ENCODE assay signal across 1 cellular context in the genomic region with DNA sequence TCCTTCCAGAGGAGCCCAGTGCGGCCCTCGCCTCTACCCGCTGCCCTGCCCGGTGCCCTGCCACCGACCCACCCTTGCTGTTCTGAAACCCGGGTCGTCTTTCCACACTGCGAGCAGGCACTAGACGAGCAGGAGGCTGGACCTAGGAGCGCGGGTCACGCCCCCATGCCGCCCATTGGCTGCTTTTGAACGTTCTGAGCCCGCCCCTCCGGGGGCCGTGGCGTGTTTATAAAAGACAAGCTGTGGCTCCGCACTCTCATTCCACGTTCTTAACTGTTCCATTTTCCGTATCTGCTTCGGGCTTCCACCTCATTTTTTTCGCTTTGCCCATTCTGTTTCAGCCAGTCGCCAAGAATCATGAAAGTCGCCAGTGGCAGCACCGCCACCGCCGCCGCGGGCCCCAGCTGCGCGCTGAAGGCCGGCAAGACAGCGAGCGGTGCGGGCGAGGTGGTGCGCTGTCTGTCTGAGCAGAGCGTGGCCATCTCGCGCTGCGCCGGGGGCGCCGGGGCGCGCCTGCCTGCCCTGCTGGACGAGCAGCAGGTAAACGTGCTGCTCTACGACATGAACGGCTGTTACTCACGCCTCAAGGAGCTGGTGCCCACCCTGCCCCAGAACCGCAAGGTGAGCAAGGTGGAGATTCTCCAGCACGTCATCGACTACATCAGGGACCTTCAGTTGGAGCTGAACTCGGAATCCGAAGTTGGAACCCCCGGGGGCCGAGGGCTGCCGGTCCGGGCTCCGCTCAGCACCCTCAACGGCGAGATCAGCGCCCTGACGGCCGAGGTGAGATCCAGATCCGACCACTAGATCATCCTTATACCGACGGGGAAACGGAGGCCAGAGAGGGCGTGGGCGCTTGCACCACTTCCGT.
TF ChIP-seq lines count a peak whose summit lies in the region.

A gene with protein sequence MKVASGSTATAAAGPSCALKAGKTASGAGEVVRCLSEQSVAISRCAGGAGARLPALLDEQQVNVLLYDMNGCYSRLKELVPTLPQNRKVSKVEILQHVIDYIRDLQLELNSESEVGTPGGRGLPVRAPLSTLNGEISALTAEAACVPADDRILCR (plus strand): TSS at position 259 of the 871 bp plus-strand sequence. CDS start 99 bp downstream, at position 358.

TF ChIP-seq in K562, 482 proteins besides CTCF, POLR2A, EP300 and RAD21 (continued from another document and continues in another):
- TF ChIP-seq MXI1 (IDR thresholded peaks at IDR 0.05; ENCODE audit: low read depth, low read length) (peak; percentile 80), DACH1 (IDR thresholded peaks at IDR 0.05; ENCODE audit: partially characterized antibody) (no peak), PCBP2 (IDR thresholded peaks at IDR 0.05; ENCODE audit: low read depth, low read length, poor library complexity, severe bottlenecking) (no peak), ZEB2 (IDR thresholded peaks at IDR 0.05) (peak; percentile 46; the same call in 1 of the 2 replicates), XRCC4 (IDR thresholded peaks at IDR 0.05; ENCODE audit: extremely low read depth, insufficient read depth, insufficient read length) (no peak), RBM14 (IDR thresholded peaks at IDR 0.05; ENCODE audit: borderline replicate concordance, insufficient read depth, low read depth, low read length) (no peak), NBN (IDR thresholded peaks at IDR 0.05; ENCODE audit: low read depth) (peak; percentile 43), POLR2G (IDR thresholded peaks at IDR 0.05; ENCODE audit: low read depth, low read length) (peak; percentile 99), CHD1 (IDR thresholded peaks at IDR 0.05; ENCODE audit: low read length) (peak; percentile 79), HNRNPH1 (optimal IDR thresholded peaks at IDR 0.05; ENCODE audit: low read depth, low read length) (no peak), TGIF2 (CRISPR knock-in tag; IDR thresholded peaks at IDR 0.05) (peak; percentile 50; the same call in 1 of the 2 replicates), CXXC5 (CRISPR knock-in tag; IDR thresholded peaks at IDR 0.05) (peak; percentile 79), ZNF609 (CRISPR knock-in tag; IDR thresholded peaks at IDR 0.05; ENCODE audit: borderline replicate concordance) (peak; percentile 92), IFI16 (CRISPR knock-in tag; IDR thresholded peaks at IDR 0.05) (no peak), RBM39 (optimal IDR thresholded peaks at IDR 0.05; ENCODE audit: low read depth, low read length) (peak; percentile 32), ZNF431 (CRISPR knock-in tag; IDR thresholded peaks at IDR 0.05) (no peak), ETV6 (IDR thresholded peaks at IDR 0.05; ENCODE audit: borderline replicate concordance in 1 of 2, low read depth in 2 of 2, low read length in 1 of 2) (no peak), ETV6 (CRISPR knock-in tag; IDR thresholded peaks at IDR 0.05; ENCODE audit: borderline replicate concordance) (peak; percentile 25; the same call in 1 of the 2 replicates), RBBP5 (IDR thresholded peaks at IDR 0.05; ENCODE audit: borderline replicate concordance, insufficient read depth, low read length, poor library complexity, severe bottlenecking) (peak; percentile 89), PCBP1 (IDR thresholded peaks at IDR 0.05; ENCODE audit: low read depth, low read length, poor library complexity, severe bottlenecking) (peak; percentile 48), ELF1 (tag; IDR thresholded peaks at IDR 0.05) (no peak), CEBPZ (IDR thresholded peaks at IDR 0.05; ENCODE audit: borderline replicate concordance, low read depth, low read length) (no peak), CSDE1 (IDR thresholded peaks at IDR 0.05) (peak in 1 of 2 experiments; percentile 76; a peak in 2 of 4 replicates), MAFF (IDR thresholded peaks at IDR 0.05; ENCODE audit: low read length) (no peak), MAZ (CRISPR knock-in tag; conservative IDR thresholded peaks at IDR 0.05 in 1 of 2, IDR thresholded peaks at IDR 0.05 in 1 of 2) (peak; percentile 70 to 85; a peak in 3 of 4 replicates)
- TF ChIP-seq, protein P1, sequence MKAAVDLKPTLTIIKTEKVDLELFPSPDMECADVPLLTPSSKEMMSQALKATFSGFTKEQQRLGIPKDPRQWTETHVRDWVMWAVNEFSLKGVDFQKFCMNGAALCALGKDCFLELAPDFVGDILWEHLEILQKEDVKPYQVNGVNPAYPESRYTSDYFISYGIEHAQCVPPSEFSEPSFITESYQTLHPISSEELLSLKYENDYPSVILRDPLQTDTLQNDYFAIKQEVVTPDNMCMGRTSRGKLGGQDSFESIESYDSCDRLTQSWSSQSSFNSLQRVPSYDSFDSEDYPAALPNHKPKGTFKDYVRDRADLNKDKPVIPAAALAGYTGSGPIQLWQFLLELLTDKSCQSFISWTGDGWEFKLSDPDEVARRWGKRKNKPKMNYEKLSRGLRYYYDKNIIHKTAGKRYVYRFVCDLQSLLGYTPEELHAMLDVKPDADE (conservative IDR thresholded peaks at IDR 0.05; ENCODE audit: control insufficient read depth, low read depth, low read length): no peak; the same call in 1 of the 2 replicates
- TF ChIP-seq, protein P2, sequence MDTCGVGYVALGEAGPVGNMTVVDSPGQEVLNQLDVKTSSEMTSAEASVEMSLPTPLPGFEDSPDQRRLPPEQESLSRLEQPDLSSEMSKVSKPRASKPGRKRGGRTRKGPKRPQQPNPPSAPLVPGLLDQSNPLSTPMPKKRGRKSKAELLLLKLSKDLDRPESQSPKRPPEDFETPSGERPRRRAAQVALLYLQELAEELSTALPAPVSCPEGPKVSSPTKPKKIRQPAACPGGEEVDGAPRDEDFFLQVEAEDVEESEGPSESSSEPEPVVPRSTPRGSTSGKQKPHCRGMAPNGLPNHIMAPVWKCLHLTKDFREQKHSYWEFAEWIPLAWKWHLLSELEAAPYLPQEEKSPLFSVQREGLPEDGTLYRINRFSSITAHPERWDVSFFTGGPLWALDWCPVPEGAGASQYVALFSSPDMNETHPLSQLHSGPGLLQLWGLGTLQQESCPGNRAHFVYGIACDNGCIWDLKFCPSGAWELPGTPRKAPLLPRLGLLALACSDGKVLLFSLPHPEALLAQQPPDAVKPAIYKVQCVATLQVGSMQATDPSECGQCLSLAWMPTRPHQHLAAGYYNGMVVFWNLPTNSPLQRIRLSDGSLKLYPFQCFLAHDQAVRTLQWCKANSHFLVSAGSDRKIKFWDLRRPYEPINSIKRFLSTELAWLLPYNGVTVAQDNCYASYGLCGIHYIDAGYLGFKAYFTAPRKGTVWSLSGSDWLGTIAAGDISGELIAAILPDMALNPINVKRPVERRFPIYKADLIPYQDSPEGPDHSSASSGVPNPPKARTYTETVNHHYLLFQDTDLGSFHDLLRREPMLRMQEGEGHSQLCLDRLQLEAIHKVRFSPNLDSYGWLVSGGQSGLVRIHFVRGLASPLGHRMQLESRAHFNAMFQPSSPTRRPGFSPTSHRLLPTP (IDR thresholded peaks at IDR 0.05; ENCODE audit: borderline replicate concordance, extremely low read depth, insufficient read length): no peak
- TF ChIP-seq, protein P3, sequence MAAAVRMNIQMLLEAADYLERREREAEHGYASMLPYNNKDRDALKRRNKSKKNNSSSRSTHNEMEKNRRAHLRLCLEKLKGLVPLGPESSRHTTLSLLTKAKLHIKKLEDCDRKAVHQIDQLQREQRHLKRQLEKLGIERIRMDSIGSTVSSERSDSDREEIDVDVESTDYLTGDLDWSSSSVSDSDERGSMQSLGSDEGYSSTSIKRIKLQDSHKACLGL (CRISPR knock-in tag; IDR thresholded peaks at IDR 0.05; ENCODE audit: borderline replicate concordance, poor library complexity, severe bottlenecking): peak; percentile 13
- TF ChIP-seq, protein P4, sequence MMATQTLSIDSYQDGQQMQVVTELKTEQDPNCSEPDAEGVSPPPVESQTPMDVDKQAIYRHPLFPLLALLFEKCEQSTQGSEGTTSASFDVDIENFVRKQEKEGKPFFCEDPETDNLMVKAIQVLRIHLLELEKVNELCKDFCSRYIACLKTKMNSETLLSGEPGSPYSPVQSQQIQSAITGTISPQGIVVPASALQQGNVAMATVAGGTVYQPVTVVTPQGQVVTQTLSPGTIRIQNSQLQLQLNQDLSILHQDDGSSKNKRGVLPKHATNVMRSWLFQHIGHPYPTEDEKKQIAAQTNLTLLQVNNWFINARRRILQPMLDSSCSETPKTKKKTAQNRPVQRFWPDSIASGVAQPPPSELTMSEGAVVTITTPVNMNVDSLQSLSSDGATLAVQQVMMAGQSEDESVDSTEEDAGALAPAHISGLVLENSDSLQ (IDR thresholded peaks at IDR 0.05): peak; percentile 60
- TF ChIP-seq, protein P5, sequence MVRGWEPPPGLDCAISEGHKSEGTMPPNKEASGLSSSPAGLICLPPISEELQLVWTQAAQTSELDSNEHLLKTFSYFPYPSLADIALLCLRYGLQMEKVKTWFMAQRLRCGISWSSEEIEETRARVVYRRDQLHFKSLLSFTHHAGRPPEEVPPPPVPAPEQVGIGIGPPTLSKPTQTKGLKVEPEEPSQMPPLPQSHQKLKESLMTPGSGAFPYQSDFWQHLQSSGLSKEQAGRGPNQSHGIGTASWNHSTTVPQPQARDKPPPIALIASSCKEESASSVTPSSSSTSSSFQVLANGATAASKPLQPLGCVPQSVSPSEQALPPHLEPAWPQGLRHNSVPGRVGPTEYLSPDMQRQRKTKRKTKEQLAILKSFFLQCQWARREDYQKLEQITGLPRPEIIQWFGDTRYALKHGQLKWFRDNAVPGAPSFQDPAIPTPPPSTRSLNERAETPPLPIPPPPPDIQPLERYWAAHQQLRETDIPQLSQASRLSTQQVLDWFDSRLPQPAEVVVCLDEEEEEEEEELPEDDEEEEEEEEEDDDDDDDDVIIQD (CRISPR knock-in tag; IDR thresholded peaks at IDR 0.05): no peak
- TF ChIP-seq, protein P6, sequence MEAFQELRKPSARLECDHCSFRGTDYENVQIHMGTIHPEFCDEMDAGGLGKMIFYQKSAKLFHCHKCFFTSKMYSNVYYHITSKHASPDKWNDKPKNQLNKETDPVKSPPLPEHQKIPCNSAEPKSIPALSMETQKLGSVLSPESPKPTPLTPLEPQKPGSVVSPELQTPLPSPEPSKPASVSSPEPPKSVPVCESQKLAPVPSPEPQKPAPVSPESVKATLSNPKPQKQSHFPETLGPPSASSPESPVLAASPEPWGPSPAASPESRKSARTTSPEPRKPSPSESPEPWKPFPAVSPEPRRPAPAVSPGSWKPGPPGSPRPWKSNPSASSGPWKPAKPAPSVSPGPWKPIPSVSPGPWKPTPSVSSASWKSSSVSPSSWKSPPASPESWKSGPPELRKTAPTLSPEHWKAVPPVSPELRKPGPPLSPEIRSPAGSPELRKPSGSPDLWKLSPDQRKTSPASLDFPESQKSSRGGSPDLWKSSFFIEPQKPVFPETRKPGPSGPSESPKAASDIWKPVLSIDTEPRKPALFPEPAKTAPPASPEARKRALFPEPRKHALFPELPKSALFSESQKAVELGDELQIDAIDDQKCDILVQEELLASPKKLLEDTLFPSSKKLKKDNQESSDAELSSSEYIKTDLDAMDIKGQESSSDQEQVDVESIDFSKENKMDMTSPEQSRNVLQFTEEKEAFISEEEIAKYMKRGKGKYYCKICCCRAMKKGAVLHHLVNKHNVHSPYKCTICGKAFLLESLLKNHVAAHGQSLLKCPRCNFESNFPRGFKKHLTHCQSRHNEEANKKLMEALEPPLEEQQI (IDR thresholded peaks at IDR 0.05): no peak
